ENCODE assay signal across 6 cellular contexts in the genomic region with DNA sequence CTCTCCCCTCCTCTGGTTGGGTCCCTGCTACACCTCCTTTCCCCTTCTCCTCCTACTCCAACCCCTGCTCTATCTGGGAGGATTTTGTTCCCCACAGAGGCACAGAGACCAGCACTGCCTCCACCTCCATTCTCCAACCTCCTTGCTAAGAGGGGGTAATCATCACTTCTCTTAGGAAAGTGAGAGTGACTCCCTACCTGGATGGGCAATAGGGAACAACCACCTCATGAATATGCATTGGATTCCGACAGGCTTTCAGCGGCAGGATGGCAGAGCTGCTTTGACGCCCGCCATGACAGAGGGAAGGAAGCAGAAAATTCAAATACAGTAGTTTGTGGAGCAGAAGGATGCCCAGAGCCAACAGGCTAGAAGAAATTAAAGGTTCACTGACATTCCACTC.
"Had no signal": no experiment of that assay in that cellular context is flagged by ENCODE, and none has a peak within 500 bp of the region (broad histone marks: within the 10 kb centered on the region; RNA-seq: fewer than 3 reads in every experiment).

No MANE protein-coding gene starts in this region.

- DNase-seq: GM23248, GOT3, H9, HCEC 1CT, IMR-90 had no signal

- H3K27ac Mint-ChIP-seq: H9 had no signal

- H3K9ac ChIP-seq: GM23248 had no signal

- H2AFZ ChIP-seq: GM23248 had no signal

- H3K4me3 Mint-ChIP-seq: H9 had no signal

- H3K27ac ChIP-seq: GM23248 had no signal

- H3K4me3 ChIP-seq: GM23248, K562 had no signal

- H3K4me1 Mint-ChIP-seq: H9 had no signal

- ATAC-seq: K562 had no signal
